Comparison of ENCODE assay signal across 19 cellular contexts in the genomic region with DNA sequence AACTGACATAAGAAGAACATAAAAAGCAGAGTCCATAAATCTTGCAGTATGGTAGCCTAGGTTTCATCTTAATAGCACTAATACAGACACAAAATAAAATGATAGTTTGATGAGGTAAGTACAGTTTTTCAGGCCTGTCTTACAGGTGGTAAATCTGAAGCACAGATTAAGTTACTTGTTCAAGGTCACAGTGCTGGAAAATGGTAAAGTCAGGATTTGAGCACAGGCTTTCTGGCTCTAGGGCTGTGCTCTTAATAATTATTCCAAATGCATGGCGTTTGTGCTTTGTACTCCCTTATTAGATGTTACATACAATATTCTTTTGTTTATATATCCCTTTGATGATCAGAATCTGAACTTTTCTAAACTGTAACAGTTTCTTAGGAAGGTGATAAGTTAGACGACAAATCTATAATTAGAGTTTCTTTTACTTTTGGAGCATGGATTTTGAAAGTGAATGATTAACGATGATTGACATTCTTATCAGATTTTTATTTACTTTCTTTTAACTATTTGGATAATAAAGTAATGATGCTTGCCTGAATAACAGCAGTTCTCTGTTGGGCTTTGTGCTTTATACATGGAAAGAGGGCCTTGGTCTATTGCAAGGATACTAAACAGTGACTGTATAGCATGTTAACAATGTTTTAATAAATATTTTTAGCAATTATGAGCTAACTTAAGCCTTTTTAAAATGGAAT.
DNase-seq lines count a peak whose midpoint lies in the region; ATAC-seq, FAIRE-seq and TF ChIP-seq lines count a peak whose summit lies in the region.
"Had no signal": no experiment of that assay in that cellular context is flagged by ENCODE, and none has a peak within 500 bp of the region (broad histone marks: within the 10 kb centered on the region; RNA-seq: fewer than 3 reads in every experiment).

No MANE protein-coding gene starts in this region.

- TF ChIP-seq CTCF in body of pancreas (IDR thresholded peaks at IDR 0.05): no peak
- TF ChIP-seq CTCF in HepG2 (CRISPR knock-in tag; IDR thresholded peaks at IDR 0.05): no peak

- H3K9me3 ChIP-seq in body of pancreas (no peaks in the 10 kb centered on the region), HepG2 (ENCODE audit: low read length) (peaks cover 6% of the 10 kb centered on the region; the same call in 1 of the 2 replicates), small intestine (ENCODE audit: control insufficient read depth, low read depth) (no peaks in the 10 kb centered on the region)
- H3K9me3 ChIP-seq: A549, BE2C had no signal

- CTCF ChIA-PET in HepG2 (lab: Yijun Ruan, JAX; ENCODE audit: low intra/inter-chr PET ratio, low total read pairs): no interaction called here

- H3K79me2 ChIP-seq in HepG2 (ENCODE audit: insufficient read depth, low read length): no peaks in the 10 kb centered on the region

- peaks cover 7% of the 10 kb centered on the region for H3K4me1 Mint-ChIP-seq in activated CD4-positive, alpha-beta T cell treated with anti-CD3 and anti-CD28 coated beads, Interleukin-2, amount 10 ng/mL, durations not matched to agents 24 days and 14 days

- DNase-seq in HuH-7 (ENCODE audit: low spot score): peak; percentile 26
- DNase-seq in body of pancreas: peak in 1 of 4 donors; percentile 21
- DNase-seq in HepG2 (ENCODE audit: low spot score): no peak
- DNase-seq in small intestine: peak; percentile 43
- no peak for DNase-seq in ecto neural progenitor cell (ENCODE audit: low spot score)
- DNase-seq in activated naive CD4-positive, alpha-beta T cell (lab: John Stamatoyannopoulos, UW): no peak
- no peak for DNase-seq in activated CD4-positive, alpha-beta T cell treated with anti-CD3 and anti-CD28 coated beads, Interleukin-2, amount 10 ng/mL, durations not matched to agents 24 days and 14 days
- DNase-seq: BE2C; CD4-positive, alpha-beta memory T cell; DMS153; DMS79 treated with DMSO at 0.1 percent for 48 hours; EL had no signal

- TF ChIP-seq RAD21 in HepG2 (CRISPR knock-in tag; IDR thresholded peaks at IDR 0.05): no peak

- ATAC-seq in body of pancreas: peak; percentile 77
- no peak; the same call in 2 of the 3 replicates for ATAC-seq in HepG2
- no peak for ATAC-seq in HG03469 (IDR thresholded peaks at IDR 0.05; ENCODE audit: unreplicated experiment)
- ATAC-seq: A549, HCT116 had no signal

- TF ChIP-seq EP300 in HepG2 (IDR thresholded peaks at IDR 0.05; ENCODE audit: low read depth in 2 of 2, low read length in 2 of 2) (no peak), HepG2 (CRISPR knock-in tag; IDR thresholded peaks at IDR 0.05; ENCODE audit: borderline replicate concordance) (no peak)

- no peak for FAIRE-seq in HepG2 (lab: Jason Lieb, UNC)
- FAIRE-seq in small intestine (lab: Jason Lieb, UNC): no peak
- FAIRE-seq: A549, G401.6, GM12891, H54 had no signal

- no peak overlapping the region; the same call in 1 of the 2 replicates for H3K4me2 ChIP-seq in HepG2 (ENCODE audit: low read depth, low read length)
- H3K4me2 ChIP-seq: A549 had no signal

- peaks cover 27% of the 10 kb centered on the region for H3K9me3 Mint-ChIP-seq in activated CD4-positive, alpha-beta T cell treated with anti-CD3 and anti-CD28 coated beads, Interleukin-2, amount 10 ng/mL, durations not matched to agents 24 days and 14 days

- H3K4me3 ChIP-seq in body of pancreas: no peak overlapping the region
- H3K4me3 ChIP-seq in HepG2 (replicated peaks in 1 of 3; ENCODE audit: insufficient read depth in 1 of 3, low read depth in 2 of 3, low read length in 3 of 3): no peak overlapping the region
- no peak overlapping the region for H3K4me3 ChIP-seq in small intestine (ENCODE audit: low read depth in 1 of 2, low read length in 2 of 2)
- H3K4me3 ChIP-seq: A549 had no signal

- H3K27me3 ChIP-seq in body of pancreas: no peaks in the 10 kb centered on the region
- H3K27me3 ChIP-seq in HepG2 (ENCODE audit: control insufficient read depth in 1 of 2, insufficient read depth in 2 of 2, low read length in 2 of 2): no peaks in the 10 kb centered on the region
- no peaks in the 10 kb centered on the region for H3K27me3 ChIP-seq in small intestine (ENCODE audit: control insufficient read depth in 2 of 2, insufficient read depth in 2 of 2, low read length in 2 of 2)
- H3K27me3 ChIP-seq: BE2C had no signal

- no peak overlapping the region for H3K4me3 Mint-ChIP-seq in activated CD4-positive, alpha-beta T cell treated with anti-CD3 and anti-CD28 coated beads, Interleukin-2, amount 10 ng/mL, durations not matched to agents 24 days and 14 days
- H3K4me3 Mint-ChIP-seq: CD4-positive, alpha-beta memory T cell had no signal

- H3K36me3 Mint-ChIP-seq in activated CD4-positive, alpha-beta T cell treated with anti-CD3 and anti-CD28 coated beads, Interleukin-2, amount 10 ng/mL, durations not matched to agents 24 days and 14 days (ENCODE audit: low read depth): peaks cover 28% of the 10 kb centered on the region

- in situ Hi-C loops in HepG2 (cut with HindIII; ENCODE audit: extremely low pct_ligation_motif_present, low pct_unique_long_range_greater_than_20kb): no loop called here

- no peak overlapping the region for H3K9ac ChIP-seq in HepG2 (ENCODE audit: insufficient read depth, low read depth, low read length)

- H2AFZ ChIP-seq in HepG2 (ENCODE audit: low read length): no peak overlapping the region

- H3K27ac Mint-ChIP-seq in activated CD4-positive, alpha-beta T cell treated with anti-CD3 and anti-CD28 coated beads, Interleukin-2, amount 10 ng/mL, durations not matched to agents 24 days and 14 days: no peak overlapping the region

- H4K20me1 ChIP-seq in HepG2 (ENCODE audit: insufficient read depth, low read length): no peaks in the 10 kb centered on the region

- H3K4me1 ChIP-seq in body of pancreas (peaks cover 70% of the 10 kb centered on the region), HepG2 (ENCODE audit: insufficient read depth, low read length) (peaks cover 16% of the 10 kb centered on the region), small intestine (ENCODE audit: control insufficient read depth in 2 of 2, insufficient read depth in 1 of 2, low read depth in 1 of 2, low read length in 1 of 2) (peaks cover 0 to 3% of the 10 kb centered on the region in 2 donors)
- H3K4me1 ChIP-seq: A549, BE2C had no signal

- 14 to 29% methylated on average over 3 of the region's 3 CpGs for WGBS in body of pancreas, 2 donors
- 28% methylated on average over 3 of the region's 3 CpGs for WGBS in HepG2 (ENCODE audit: low lambda C conversion rate)
- WGBS in small intestine, 3 donors: 18 to 65% (median 44%) methylated on average over 3 of the region's 3 CpGs

- H3K27ac ChIP-seq in body of pancreas: peak overlapping the region in 3 of 4 donors; percentile 70 to 84 (median 71)
- peak overlapping the region; percentile 27 for H3K27ac ChIP-seq in HepG2 (ENCODE audit: extremely low read length, insufficient read depth, low read length)
- peak overlapping the region in 1 of 2 donors; percentile 58 for H3K27ac ChIP-seq in small intestine (ENCODE audit: low read depth in 1 of 2, low read length in 1 of 2)
- H3K27ac ChIP-seq: A549, C4-2B had no signal

- BruUV-seq in HepG2 (replicated peaks; lab: Mats Ljungman, UMichigan): no TSS peak

- no peaks in the 10 kb centered on the region for H3K36me3 ChIP-seq in body of pancreas (replicated peaks in 1 of 2; ENCODE audit: insufficient read depth in 1 of 2, low read depth in 2 of 2)
- H3K36me3 ChIP-seq in HepG2 (replicated peaks in 1 of 2; ENCODE audit: control insufficient read depth in 1 of 2, insufficient read depth in 2 of 2, low read length in 2 of 2): no peaks in the 10 kb centered on the region
- peaks cover 0 to 2% of the 10 kb centered on the region in 2 donors for H3K36me3 ChIP-seq in small intestine (ENCODE audit: control insufficient read depth in 2 of 2, insufficient read depth in 2 of 2, low read length in 2 of 2)
- H3K36me3 ChIP-seq: BE2C had no signal

- H3K27me3 Mint-ChIP-seq in activated CD4-positive, alpha-beta T cell treated with anti-CD3 and anti-CD28 coated beads, Interleukin-2, amount 10 ng/mL, durations not matched to agents 24 days and 14 days: no peaks in the 10 kb centered on the region
- H3K27me3 Mint-ChIP-seq: CD4-positive, alpha-beta memory T cell had no signal

- intact Hi-C loops in body of pancreas (cut with DNase I): no loop called here
- intact Hi-C loops in HepG2 (cut with micrococcal nuclease; ENCODE audit: unreplicated experiment): no loop called here
- intact Hi-C loops in activated CD4-positive, alpha-beta T cell treated with anti-CD3 and anti-CD28 coated beads, Interleukin-2, amount 10 ng/mL, durations not matched to agents 24 days and 14 days (cut with micrococcal nuclease): no loop called here

- TF ChIP-seq POLR2A in body of pancreas (IDR thresholded peaks at IDR 0.05) (peak in 1 of 3 donors; percentile 5), HepG2 (IDR thresholded peaks at IDR 0.05; ENCODE audit: insufficient read depth in 1 of 2, low read depth in 2 of 2, low read length in 2 of 2) (no peak)

- POLR2A ChIA-PET in HepG2 (lab: Yijun Ruan, JAX): no interaction called here

Comparison
In these comparisons a context has a peak if more than half of its experiments do, and no peak if none do; other contexts are left out.
1. DNase-seq: peak in HuH-7 (single experiment) and small intestine (single experiment); none in HepG2 (single experiment), ecto neural progenitor cell (single experiment), activated naive CD4-positive, alpha-beta T cell (0 of 4) and activated CD4-positive, alpha-beta T cell treated with anti-CD3 and anti-CD28 coated beads, Interleukin-2, amount 10 ng/mL, durations not matched to agents 24 days and 14 days (single experiment).